ENCODE assay signal across 8 cellular contexts in the genomic region with DNA sequence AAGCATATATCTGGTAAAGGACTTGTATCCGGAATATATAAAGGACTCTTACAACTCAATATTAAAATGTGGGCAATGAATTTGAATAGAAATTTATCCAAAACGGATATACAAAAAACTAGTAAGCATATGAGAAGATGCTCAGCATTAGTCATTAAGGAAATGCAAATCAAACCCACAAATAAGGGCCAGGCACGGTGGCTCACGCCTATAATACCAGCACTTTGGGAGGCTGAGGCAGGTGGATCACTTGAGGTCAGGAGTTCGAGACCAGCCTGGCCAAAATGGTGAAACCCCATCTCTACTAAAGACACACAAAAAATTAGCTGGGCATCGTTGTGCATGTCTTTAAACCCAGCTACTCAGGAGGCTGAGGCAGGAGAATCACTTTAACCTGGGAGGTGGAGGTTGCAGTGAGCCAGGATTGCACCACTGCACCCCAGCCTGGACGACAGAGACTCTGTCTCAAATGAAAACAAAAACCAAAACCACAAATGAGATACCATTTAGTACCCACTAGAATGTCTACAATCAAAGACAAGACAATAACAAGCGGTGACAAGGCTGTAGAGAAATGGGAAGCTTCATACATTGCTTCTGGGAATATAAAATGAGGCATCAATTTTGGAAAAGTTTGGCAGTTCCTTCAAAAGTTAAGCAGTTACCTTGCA. TPM values are rescaled to one million over a fixed set of nuclear protein-coding genes. Genes with fewer than 3 reads are reported as not detected.
A peak's percentile ranks its signal among the peaks of the same experiment; 100 is the strongest.
DNase-seq lines count a peak whose midpoint lies in the region; ATAC-seq and TF ChIP-seq lines count a peak whose summit lies in the region.
"Not testable (repeated sequence)": the region's sequence is repeated elsewhere in the genome, so short reads cannot be mapped to it uniquely, and the experiment has no call there.

No MANE protein-coding gene starts in this region.

- POLR2A ChIA-PET in CD8-positive, alpha-beta T cell (lab: Charles Lee), result interaction anchor here (0.6 to 0.9 kb wide), 2 partner anchors 14 to 20 kb away, joined by 3 read pairs; no protein-coding TSS in a partner anchor
- POLR2A ChIA-PET in RWPE1 (lab: Yijun Ruan, JAX; ENCODE audit: low non-redundant PET), result not testable (repeated sequence)
- POLR2A ChIA-PET in activated CD4-positive, alpha-beta memory T cell treated with anti-CD3 and anti-CD28 coated beads, Interleukin-2, amount 10 ng/mL, durations not matched to agents 7 days and 5 days (lab: Charles Lee), result interaction anchor here (0.8 to 4.4 kb wide), 6 partner anchors 9 to 666 kb away, joined by 3 to 22 read pairs (median 3); a partner anchor contains a TSS

- H3K27ac Mint-ChIP-seq in CD8-positive, alpha-beta T cell, result peak overlapping the region; percentile 87
- H3K27ac Mint-ChIP-seq in activated CD4-positive, alpha-beta memory T cell treated with anti-CD3 and anti-CD28 coated beads, Interleukin-2, amount 10 ng/mL, durations not matched to agents 7 days and 5 days, result peak overlapping the region; percentile 69
- peak overlapping the region; percentile 63 for H3K27ac Mint-ChIP-seq in activated naive CD8-positive, alpha-beta T cell treated with anti-CD3 and anti-CD28 coated beads for 36 hours
- peak overlapping the region; percentile 44 for H3K27ac Mint-ChIP-seq in stimulated activated effector memory CD8-positive, alpha-beta T cell treated with anti-CD3 and anti-CD28 coated beads, Interleukin-12 subunit alpha, Interleukin-12 subunit beta, amount 100 ng/mL, for 72 hours

- not testable (repeated sequence) for H3K9me3 Mint-ChIP-seq in CD8-positive, alpha-beta T cell; activated CD4-positive, alpha-beta memory T cell treated with anti-CD3 and anti-CD28 coated beads, Interleukin-2, amount 10 ng/mL, durations not matched to agents 7 days and 5 days; activated naive CD8-positive, alpha-beta T cell treated with anti-CD3 and anti-CD28 coated beads for 36 hours; stimulated activated effector memory CD8-positive, alpha-beta T cell treated with anti-CD3 and anti-CD28 coated beads, Interleukin-12 subunit alpha, Interleukin-12 subunit beta, amount 100 ng/mL, for 72 hours

- 74% methylated on average over 8 of the region's 8 CpGs for WGBS in liver

- not testable (repeated sequence) for TF ChIP-seq RAD21 in liver (IDR thresholded peaks at IDR 0.05)

- H3K4me1 Mint-ChIP-seq in CD8-positive, alpha-beta T cell (ENCODE audit: low read depth), result peaks cover 71% of the 10 kb centered on the region
- peaks cover 61% of the 10 kb centered on the region for H3K4me1 Mint-ChIP-seq in activated CD4-positive, alpha-beta memory T cell treated with anti-CD3 and anti-CD28 coated beads, Interleukin-2, amount 10 ng/mL, durations not matched to agents 7 days and 5 days
- peaks cover 63% of the 10 kb centered on the region for H3K4me1 Mint-ChIP-seq in activated naive CD8-positive, alpha-beta T cell treated with anti-CD3 and anti-CD28 coated beads for 36 hours
- H3K4me1 Mint-ChIP-seq in stimulated activated effector memory CD8-positive, alpha-beta T cell treated with anti-CD3 and anti-CD28 coated beads, Interleukin-12 subunit alpha, Interleukin-12 subunit beta, amount 100 ng/mL, for 72 hours, result peaks cover 63% of the 10 kb centered on the region

- peak; percentile 52 for ATAC-seq in CD8-positive, alpha-beta T cell
- ATAC-seq in GM18907 (IDR thresholded peaks at IDR 0.05; ENCODE audit: unreplicated experiment) (peak; percentile 34), HG03460 (IDR thresholded peaks at IDR 0.05; ENCODE audit: unreplicated experiment) (peak; percentile 40)
- peak; percentile 96 for ATAC-seq in stimulated activated effector memory CD8-positive, alpha-beta T cell treated with anti-CD3 and anti-CD28 coated beads, Interleukin-12 subunit alpha, Interleukin-12 subunit beta, amount 100 ng/mL, for 72 hours

- DNase-seq in CD8-positive, alpha-beta T cell, result peak in 1 of 7 experiments; percentile 31
- not testable (repeated sequence) for DNase-seq in RWPE1 (ENCODE audit: low spot score); stimulated activated effector memory CD8-positive, alpha-beta T cell treated with anti-CD3 and anti-CD28 coated beads, Interleukin-12 subunit alpha, Interleukin-12 subunit beta, amount 100 ng/mL, for 72 hours (ENCODE audit: low spot score in 2 of 2)
- peak; percentile 41 for DNase-seq in activated CD4-positive, alpha-beta memory T cell treated with anti-CD3 and anti-CD28 coated beads, Interleukin-2, amount 10 ng/mL, durations not matched to agents 7 days and 5 days
- peak; percentile 9 for DNase-seq in activated naive CD8-positive, alpha-beta T cell treated with anti-CD3 and anti-CD28 coated beads for 36 hours

- not testable (repeated sequence) for H3K36me3 ChIP-seq in CD8-positive, alpha-beta T cell (ENCODE audit: insufficient read depth, low read length); liver (ENCODE audit: control insufficient read depth in 4 of 4, insufficient read depth in 3 of 4, low read depth in 1 of 4, low read length in 3 of 4)

- H3K27me3 Mint-ChIP-seq in CD8-positive, alpha-beta T cell (ENCODE audit: low read depth); activated CD4-positive, alpha-beta memory T cell treated with anti-CD3 and anti-CD28 coated beads, Interleukin-2, amount 10 ng/mL, durations not matched to agents 7 days and 5 days; activated naive CD8-positive, alpha-beta T cell treated with anti-CD3 and anti-CD28 coated beads for 36 hours: not testable (repeated sequence)

- not testable (repeated sequence) for H3K27ac ChIP-seq in CD8-positive, alpha-beta T cell (ENCODE audit: low read depth, low read length)
- peak overlapping the region; percentile 38 for H3K27ac ChIP-seq in RWPE1
- H3K27ac ChIP-seq in liver (ENCODE audit: low read depth in 1 of 2, low read length in 2 of 2), result peak overlapping the region; percentile 41 to 62

- TF ChIP-seq CTCF in CD8-positive, alpha-beta T cell (IDR thresholded peaks at IDR 0.05); RWPE1 (conservative IDR thresholded peaks at IDR 0.05; ENCODE audit: low read depth); liver (IDR thresholded peaks at IDR 0.05; ENCODE audit: low read depth, low read length, missing input control): not testable (repeated sequence)

- not testable (repeated sequence) for H3K9ac ChIP-seq in liver (ENCODE audit: low read depth in 1 of 2, low read length in 2 of 2)

- H3K4me3 ChIP-seq in CD8-positive, alpha-beta T cell (ENCODE audit: low read depth, low read length); liver (ENCODE audit: low read depth in 1 of 3, low read length in 3 of 3): not testable (repeated sequence)

- intact Hi-C loops in CD8-positive, alpha-beta T cell (cut with DNase I, micrococcal nuclease), result loop anchor here in 1 of 2 experiments (1.0 to 5.0 kb wide), 2 partner anchors 10 to 418 kb away; no protein-coding TSS in a partner anchor

- H3K9me3 ChIP-seq in CD8-positive, alpha-beta T cell (ENCODE audit: low read length); liver (ENCODE audit: control insufficient read depth in 4 of 4, low read length in 3 of 4): not testable (repeated sequence)

- peaks cover 35% of the 10 kb centered on the region for H3K36me3 Mint-ChIP-seq in CD8-positive, alpha-beta T cell
- H3K36me3 Mint-ChIP-seq in activated CD4-positive, alpha-beta memory T cell treated with anti-CD3 and anti-CD28 coated beads, Interleukin-2, amount 10 ng/mL, durations not matched to agents 7 days and 5 days (ENCODE audit: low read depth), result peaks cover 36% of the 10 kb centered on the region
- peaks cover 40% of the 10 kb centered on the region for H3K36me3 Mint-ChIP-seq in activated naive CD8-positive, alpha-beta T cell treated with anti-CD3 and anti-CD28 coated beads for 36 hours
- peaks cover 65% of the 10 kb centered on the region for H3K36me3 Mint-ChIP-seq in stimulated activated effector memory CD8-positive, alpha-beta T cell treated with anti-CD3 and anti-CD28 coated beads, Interleukin-12 subunit alpha, Interleukin-12 subunit beta, amount 100 ng/mL, for 72 hours

- not testable (repeated sequence) for H3K27me3 ChIP-seq in CD8-positive, alpha-beta T cell (ENCODE audit: insufficient read depth, low read length); liver (ENCODE audit: control insufficient read depth in 4 of 4, insufficient read depth in 4 of 4, low read length in 3 of 4)

- H3K4me1 ChIP-seq in CD8-positive, alpha-beta T cell (ENCODE audit: insufficient read depth, low read length), result peaks cover 59% of the 10 kb centered on the region
- peaks cover 9 to 42% (median 35%) of the 10 kb centered on the region in 4 donors for H3K4me1 ChIP-seq in liver (ENCODE audit: control insufficient read depth in 4 of 4, insufficient read depth in 4 of 4, low read length in 3 of 4)

- peak overlapping the region; percentile 40 for H3K4me3 Mint-ChIP-seq in CD8-positive, alpha-beta T cell
- peak overlapping the region; percentile 14 for H3K4me3 Mint-ChIP-seq in activated CD4-positive, alpha-beta memory T cell treated with anti-CD3 and anti-CD28 coated beads, Interleukin-2, amount 10 ng/mL, durations not matched to agents 7 days and 5 days
- peak overlapping the region; percentile 5 for H3K4me3 Mint-ChIP-seq in activated naive CD8-positive, alpha-beta T cell treated with anti-CD3 and anti-CD28 coated beads for 36 hours
- peak overlapping the region; percentile 44 for H3K4me3 Mint-ChIP-seq in stimulated activated effector memory CD8-positive, alpha-beta T cell treated with anti-CD3 and anti-CD28 coated beads, Interleukin-12 subunit alpha, Interleukin-12 subunit beta, amount 100 ng/mL, for 72 hours

- CTCF ChIA-PET in CD8-positive, alpha-beta T cell (lab: Charles Lee); RWPE1 (lab: Yijun Ruan, JAX): not testable (repeated sequence)
- CTCF ChIA-PET in activated CD4-positive, alpha-beta memory T cell treated with anti-CD3 and anti-CD28 coated beads, Interleukin-2, amount 10 ng/mL, durations not matched to agents 7 days and 5 days (lab: Charles Lee), result interaction anchor here (1.0 kb wide), 1 partner anchor 612 kb away, joined by 4 read pairs; a partner anchor contains a TSS

RNA-seq across cellular contexts. Expression of a gene that starts 15.6 kb away (rescaled TPM):
- total RNA-seq in CD8-positive, alpha-beta T cell, result 100 to 1,000 TPM; 279 to 285 TPM
- 100 to 1,000 TPM; 118 to 123 TPM for total RNA-seq in activated CD4-positive, alpha-beta memory T cell treated with anti-CD3 and anti-CD28 coated beads, Interleukin-2, amount 10 ng/mL, durations not matched to agents 7 days and 5 days
- total RNA-seq in activated naive CD8-positive, alpha-beta T cell treated with anti-CD3 and anti-CD28 coated beads for 36 hours, result 100 to 1,000 TPM; 122 TPM
- 10 to 100 TPM; 59.9 to 63.3 TPM for total RNA-seq in liver
- 10 to 100 TPM; 18.7 to 25.1 TPM for polyA plus RNA-seq in liver

Comparison
In these comparisons a context has a peak if more than half of its experiments do, and no peak if none do; other contexts are left out.
1. ATAC-seq: peak in every context shown above with its lines; median percentile 96 in stimulated activated effector memory CD8-positive, alpha-beta T cell treated with anti-CD3 and anti-CD28 coated beads, Interleukin-12 subunit alpha, Interleukin-12 subunit beta, amount 100 ng/mL, for 72 hours; 52 in CD8-positive, alpha-beta T cell; 40 in HG03460; 34 in GM18907.